Comparison of ENCODE assay signal across 16 cellular contexts in genomic region chr3:24846286-24846860, GRCh38.
DNase-seq lines count a peak whose midpoint lies in the region; ATAC-seq and TF ChIP-seq lines count a peak whose summit lies in the region.
"Had no signal": no experiment of that assay in that cellular context is flagged by ENCODE, and none has a peak within 500 bp of the region (broad histone marks: within the 10 kb centered on the region; RNA-seq: fewer than 3 reads in every experiment).

No MANE protein-coding gene starts in this region.

- H3K9me2 ChIP-seq in MM.1S (replicated peaks; ENCODE audit: insufficient read depth, low read length), result no peaks in the 10 kb centered on the region

- TF ChIP-seq CTCF in WERI-Rb-1 (IDR thresholded peaks at IDR 0.05; ENCODE audit: low read depth, low read length) (no peak), MM.1S (IDR thresholded peaks at IDR 0.05; ENCODE audit: low read length) (no peak)

- H3K9ac ChIP-seq in MM.1S (ENCODE audit: low read length), result no peak overlapping the region

- ATAC-seq in GM19395 (IDR thresholded peaks at IDR 0.05; ENCODE audit: unreplicated experiment), result no peak
- ATAC-seq: K562 had no signal

- no peaks in the 10 kb centered on the region for H3K9me3 ChIP-seq in WERI-Rb-1 (ENCODE audit: severe bottlenecking)
- H3K9me3 ChIP-seq in MM.1S (replicated peaks; ENCODE audit: insufficient read depth, low read length), result no peaks in the 10 kb centered on the region
- H3K9me3 ChIP-seq: HAP-1 had no signal

- H3K27me3 ChIP-seq in WERI-Rb-1 (ENCODE audit: insufficient read depth, low read depth, severe bottlenecking), result no peaks in the 10 kb centered on the region
- no peaks in the 10 kb centered on the region for H3K27me3 ChIP-seq in MM.1S (replicated peaks; ENCODE audit: insufficient read depth, low read length)

- H3F3A ChIP-seq in MM.1S (ENCODE audit: insufficient read depth, low read length), result no peaks in the 10 kb centered on the region

- no peak overlapping the region for H3K27ac ChIP-seq in WERI-Rb-1
- no peak overlapping the region for H3K27ac ChIP-seq in MM.1S (ENCODE audit: low read length)

- H3K4me3 ChIP-seq in WERI-Rb-1 (ENCODE audit: low read depth, low read length) (no peak overlapping the region), MM.1S (ENCODE audit: low read length) (no peak overlapping the region)
- H3K4me3 ChIP-seq: HAP-1, K562 had no signal

- H3K36me3 ChIP-seq in WERI-Rb-1 (no peaks in the 10 kb centered on the region), MM.1S (replicated peaks; ENCODE audit: insufficient read depth, low read length) (no peaks in the 10 kb centered on the region)
- H3K36me3 ChIP-seq: HAP-1 had no signal

- H4K20me1 ChIP-seq in MM.1S (ENCODE audit: insufficient read depth, low read length), result no peaks in the 10 kb centered on the region

- H3K79me2 ChIP-seq in MM.1S (ENCODE audit: low read length), result no peaks in the 10 kb centered on the region

- no peak overlapping the region for H3K4me2 ChIP-seq in MM.1S (ENCODE audit: low read depth, low read length)

- no peaks in the 10 kb centered on the region for H3K4me1 ChIP-seq in MM.1S (ENCODE audit: low read length)
- H3K4me1 ChIP-seq: HAP-1 had no signal

- DNase-seq in NCI-H2171 treated with DMSO at 0.1 percent for 48 hours (lab: John Stamatoyannopoulos, UW) (peak; percentile 41), NCI-H2171 (lab: John Stamatoyannopoulos, UW) (no peak), NCI-H446 (lab: John Stamatoyannopoulos, UW) (peak; percentile 38 to 89), WERI-Rb-1 (peak; percentile 9), AML-193 (lab: John Stamatoyannopoulos, UW) (no peak), MM.1S (no peak)
- DNase-seq: 8988T; ACHN; C1 segment of cervical spinal cord; CD4-positive, alpha-beta memory T cell; DMS53; GF-D8; HFFc6 had no signal

- H2AFZ ChIP-seq in MM.1S (ENCODE audit: low read length), result no peak overlapping the region

Comparison
In these comparisons a context has a peak if more than half of its experiments do, and no peak if none do; other contexts are left out.
1. DNase-seq: peak in NCI-H2171 treated with DMSO at 0.1 percent for 48 hours (single experiment), NCI-H446 (2 of 2) and WERI-Rb-1 (single experiment); none in NCI-H2171 (single experiment), AML-193 (0 of 2) and MM.1S (single experiment).